In genomic region chr9:137405677-137406081, GRCh38 we compare ENCODE assay signal across 18 cellular contexts. TPM values are rescaled to one million over a fixed set of nuclear protein-coding genes. Genes with fewer than 3 reads are reported as not detected.
DNase-seq lines count a peak whose midpoint lies in the region; ATAC-seq and TF ChIP-seq lines count a peak whose summit lies in the region.
"Had no signal": no experiment of that assay in that cellular context is flagged by ENCODE, and none has a peak within 500 bp of the region (broad histone marks: within the 10 kb centered on the region; RNA-seq: fewer than 3 reads in every experiment).

No MANE protein-coding gene starts in this region.

- H3K27ac ChIP-seq in IMR-90 (ENCODE audit: insufficient read depth, low read length): no peak overlapping the region
- no peak overlapping the region for H3K27ac ChIP-seq in effector memory CD4-positive, alpha-beta T cell (ENCODE audit: insufficient read depth, low read length, poor library complexity, severe bottlenecking)

- no peak overlapping the region for H3K23ac ChIP-seq in IMR-90 (ENCODE audit: low read depth, low read length)

- dilution Hi-C loops in IMR-90 (cut with HindIII; ENCODE audit: low sequenced_read_pairs, unreplicated experiment): no loop called here

- H2AK9ac ChIP-seq in IMR-90 (replicated peaks; ENCODE audit: low read depth, low read length, poor library complexity): no peak overlapping the region

- TF ChIP-seq CTCF in IMR-90 (conservative IDR thresholded peaks at IDR 0.05; ENCODE audit: low read depth, low read length): no peak
- TF ChIP-seq CTCF in natural killer cell (IDR thresholded peaks at IDR 0.05): no peak

- no peaks in the 10 kb centered on the region for H3K9me3 Mint-ChIP-seq in natural killer cell
- H3K9me3 Mint-ChIP-seq: activated T-cell treated with anti-CD3 and anti-CD28 coated beads, Interleukin-2, amount 50 U/mL, for 4 hours; T-helper 2 cell treated with Interferon-gamma antibody and Interleukin-4, amounts not matched to agents 5 μg/mL and 100 μg/mL, for 36 hours had no signal

- DNase-seq in ELR (ENCODE audit: low read depth) (peak; percentile 43), IMR-90 (peak; percentile 10), amniotic epithelial cell (ENCODE audit: low read depth) (peak; percentile 62), natural killer cell (no peak), SW 1271 (lab: John Stamatoyannopoulos, UW) (no peak)
- DNase-seq in effector memory CD4-positive, alpha-beta T cell: no peak
- DNase-seq: activated naive CD4-positive, alpha-beta T cell treated with anti-CD3 and anti-CD28 coated beads, Interleukin-2, amount 50 U/mL, for 16 hours; activated T-cell treated with anti-CD3 and anti-CD28 coated beads, Interleukin-2, amount 50 U/mL, for 4 hours; MG63; NCI-H187; NCI-H2227 treated with DMSO at 0.1 percent for 48 hours; NCI-H774; SIG-M5 had no signal

- H2BK5ac ChIP-seq in IMR-90 (ENCODE audit: low read depth, low read length, poor library complexity, severe bottlenecking): no peak overlapping the region

- H3K9me1 ChIP-seq in IMR-90 (ENCODE audit: insufficient read depth, low read length): no peaks in the 10 kb centered on the region

- H3K4me1 Mint-ChIP-seq in natural killer cell: peaks cover 10 to 14% of the 10 kb centered on the region in 2 donors

- no peak overlapping the region for H2BK120ac ChIP-seq in IMR-90 (ENCODE audit: low read depth, low read length)

- peaks cover 8% of the 10 kb centered on the region; the same call in 1 of the 2 replicates for H3K4me1 ChIP-seq in IMR-90 (ENCODE audit: control insufficient read depth, insufficient read depth, low read length)
- H3K4me1 ChIP-seq in effector memory CD4-positive, alpha-beta T cell (ENCODE audit: control insufficient read depth, insufficient read depth, low read length, poor library complexity, severe bottlenecking): peaks cover 16% of the 10 kb centered on the region

- H3K27ac Mint-ChIP-seq in natural killer cell: peak overlapping the region in 1 of 2 donors; percentile 56
- H3K27ac Mint-ChIP-seq: T-helper 2 cell treated with Interferon-gamma antibody and Interleukin-4, amounts not matched to agents 5 μg/mL and 100 μg/mL, for 36 hours had no signal

- TF ChIP-seq RAD21 in IMR-90 (IDR thresholded peaks at IDR 0.05; ENCODE audit: low read length): no peak

- H3K14ac ChIP-seq in IMR-90 (replicated peaks; ENCODE audit: low read depth, low read length): no peak overlapping the region

- no peak overlapping the region for H2AFZ ChIP-seq in IMR-90 (replicated peaks; ENCODE audit: low read length, poor library complexity)

- TF ChIP-seq POLR2A in IMR-90 (IDR thresholded peaks at IDR 0.05; ENCODE audit: low read depth, low read length): no peak

- H4K20me1 ChIP-seq in IMR-90 (ENCODE audit: insufficient read depth, low read length): no peaks in the 10 kb centered on the region

- H2BK15ac ChIP-seq in IMR-90 (ENCODE audit: low read depth, low read length): no peak overlapping the region

- H4K91ac ChIP-seq in IMR-90 (ENCODE audit: insufficient read depth, low read depth, low read length): no peak overlapping the region

- H3K36me3 ChIP-seq in IMR-90 (ENCODE audit: control insufficient read depth, insufficient read depth, low read length): no peaks in the 10 kb centered on the region
- H3K36me3 ChIP-seq in effector memory CD4-positive, alpha-beta T cell (ENCODE audit: control insufficient read depth, insufficient read depth, low read length): no peaks in the 10 kb centered on the region
- H3K36me3 ChIP-seq: MG63 had no signal

- H3K79me1 ChIP-seq in IMR-90 (ENCODE audit: low read depth in 1 of 2, low read length in 2 of 2): peaks cover 0 to 4% of the 10 kb centered on the region in 2 experiments; a peak in 2 of 4 replicates

- H3K27me3 ChIP-seq in IMR-90 (ENCODE audit: control insufficient read depth, insufficient read depth, low read length): no peaks in the 10 kb centered on the region
- no peaks in the 10 kb centered on the region for H3K27me3 ChIP-seq in effector memory CD4-positive, alpha-beta T cell (replicated peaks; ENCODE audit: control insufficient read depth, insufficient read depth, low read length, poor library complexity, severe bottlenecking)
- H3K27me3 ChIP-seq: MG63 had no signal

- CTCF ChIA-PET in IMR-90 (lab: Yijun Ruan, JAX): interaction anchor here (0.6 kb wide), 1 partner anchor 39 kb away, joined by 3 read pairs; no protein-coding TSS in a partner anchor

- no peak overlapping the region for H3K4me3 ChIP-seq in IMR-90 (ENCODE audit: insufficient read depth, low read depth, low read length)
- H3K4me3 ChIP-seq in effector memory CD4-positive, alpha-beta T cell (ENCODE audit: insufficient read depth, low read depth, low read length, poor library complexity, severe bottlenecking): no peak overlapping the region
- H3K4me3 ChIP-seq: MG63 had no signal

- no peak overlapping the region for H4K5ac ChIP-seq in IMR-90 (ENCODE audit: low read depth, low read length)

- WGBS in IMR-90 (ENCODE audit: extremely low coverage in 2 of 2, insufficient read length in 1 of 2), 2 experiments: 100% methylated on average over 6 of the region's 11 CpGs; no CpG with 5 or more reads in 1 of the 2 experiments

- no peaks in the 10 kb centered on the region for H3K36me3 Mint-ChIP-seq in natural killer cell

- no peak overlapping the region for H3K18ac ChIP-seq in IMR-90 (ENCODE audit: low read depth, low read length)

- H3K4me2 ChIP-seq in IMR-90 (ENCODE audit: low read depth, low read length): no peak overlapping the region

- ATAC-seq in IMR-90 (ENCODE audit: low read depth): no peak
- no peak for ATAC-seq in natural killer cell
- no peak for ATAC-seq in GM18511 (IDR thresholded peaks at IDR 0.05; ENCODE audit: unreplicated experiment)
- ATAC-seq in GM21367 (IDR thresholded peaks at IDR 0.05; ENCODE audit: unreplicated experiment): no peak
- ATAC-seq: activated T-cell treated with anti-CD3 and anti-CD28 coated beads, Interleukin-2, amount 50 U/mL, for 4 hours had no signal

- peaks cover 0 to 2% of the 10 kb centered on the region in 2 donors for H3K27me3 Mint-ChIP-seq in natural killer cell (ENCODE audit: low read depth in 2 of 2)

- no peaks in the 10 kb centered on the region for H3K9me3 ChIP-seq in IMR-90 (ENCODE audit: control insufficient read depth, insufficient read depth, low read length)
- no peaks in the 10 kb centered on the region for H3K9me3 ChIP-seq in effector memory CD4-positive, alpha-beta T cell (ENCODE audit: control insufficient read depth, low read length)
- H3K9me3 ChIP-seq: MG63 had no signal

- H2AK5ac ChIP-seq in IMR-90 (ENCODE audit: low read depth, low read length): no peak overlapping the region

- H3K4me3 Mint-ChIP-seq in natural killer cell: peak overlapping the region; percentile 81
- H3K4me3 Mint-ChIP-seq: activated T-cell treated with anti-CD3 and anti-CD28 coated beads, Interleukin-2, amount 50 U/mL, for 4 hours had no signal

- H4K8ac ChIP-seq in IMR-90 (ENCODE audit: low read depth in 2 of 2, low read length in 2 of 2): no peak overlapping the region

- H3K56ac ChIP-seq in IMR-90 (ENCODE audit: extremely low read depth, insufficient read depth, low read length): no peak overlapping the region

- no TSS peak for BruUV-seq in IMR-90 (replicated peaks; lab: Mats Ljungman, UMichigan)

- intact Hi-C loops in IMR-90 (cut with micrococcal nuclease): loop anchor here (2.0 kb wide), 1 partner anchor 105 kb away; no protein-coding TSS in a partner anchor
- intact Hi-C loops in natural killer cell (cut with micrococcal nuclease): loop anchor here (2.0 kb wide), 1 partner anchor 111 kb away; no protein-coding TSS in a partner anchor

- no peak overlapping the region for H3K4ac ChIP-seq in IMR-90 (ENCODE audit: low read depth, low read length)

- POLR2A ChIA-PET in IMR-90 (lab: Charles Lee; ENCODE audit: unreplicated experiment): no interaction called here

- no peak overlapping the region for H2BK20ac ChIP-seq in IMR-90 (ENCODE audit: low read depth, low read length)

- in situ Hi-C loops in IMR-90 (cut with MboI; ENCODE audit: low sequenced_read_pairs): no loop called here

- no peak overlapping the region for H3K9ac ChIP-seq in IMR-90 (ENCODE audit: low read depth, low read length)

TF ChIP-seq in IMR-90, 13 proteins besides CTCF, POLR2A, EP300 and RAD21 (continues in another document):
- TF ChIP-seq MXI1 (IDR thresholded peaks at IDR 0.05; ENCODE audit: borderline replicate concordance, low read depth, low read length) (no peak), NFE2L2 (IDR thresholded peaks at IDR 0.05; ENCODE audit: low read depth, low read length) (no peak), CHD1 (IDR thresholded peaks at IDR 0.05; ENCODE audit: low read depth, low read length) (no peak), RFX5 (IDR thresholded peaks at IDR 0.05; ENCODE audit: low read depth, low read length) (no peak)
- TF ChIP-seq, protein P1, sequence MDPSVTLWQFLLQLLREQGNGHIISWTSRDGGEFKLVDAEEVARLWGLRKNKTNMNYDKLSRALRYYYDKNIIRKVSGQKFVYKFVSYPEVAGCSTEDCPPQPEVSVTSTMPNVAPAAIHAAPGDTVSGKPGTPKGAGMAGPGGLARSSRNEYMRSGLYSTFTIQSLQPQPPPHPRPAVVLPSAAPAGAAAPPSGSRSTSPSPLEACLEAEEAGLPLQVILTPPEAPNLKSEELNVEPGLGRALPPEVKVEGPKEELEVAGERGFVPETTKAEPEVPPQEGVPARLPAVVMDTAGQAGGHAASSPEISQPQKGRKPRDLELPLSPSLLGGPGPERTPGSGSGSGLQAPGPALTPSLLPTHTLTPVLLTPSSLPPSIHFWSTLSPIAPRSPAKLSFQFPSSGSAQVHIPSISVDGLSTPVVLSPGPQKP (IDR thresholded peaks at IDR 0.05; ENCODE audit: borderline replicate concordance, low read depth, low read length): no peak

RNA-seq across cellular contexts. Expression of gene EXD3, which starts 17.3 kb away (rescaled TPM):
- total RNA-seq in IMR-90 (2012; rRNA removed): 1.1 and 1.7 TPM in 2 replicates
- polyA plus RNA-seq in IMR-90 (2012; rRNA removed): 7.4 and 10.2 TPM in 2 replicates
- polyA plus RNA-seq in IMR-90 (2012; cell fraction: cytosol; rRNA removed): 5.4 and 9.9 TPM in 2 replicates
- 24.4 and 50.7 TPM in 2 replicates for polyA plus RNA-seq in IMR-90 (2012; cell fraction: nucleus; rRNA removed; ENCODE audit: low replicate concordance)
- 10 to 100 TPM; 28.0 to 35.3 (median 29.6) TPM for total RNA-seq in natural killer cell

RNA-seq across cellular contexts. Expression of gene NOXA1, which starts 17.5 kb away (rescaled TPM):
- not detected in 2 replicates for total RNA-seq in IMR-90 (2012; rRNA removed)
- polyA plus RNA-seq in IMR-90 (2012; rRNA removed): 0.16 and 0.17 TPM in 2 replicates
- polyA plus RNA-seq in IMR-90 (2012; cell fraction: cytosol; rRNA removed): 0.08 and 0.25 TPM in 2 replicates
- polyA plus RNA-seq in IMR-90 (2012; cell fraction: nucleus; rRNA removed; ENCODE audit: low replicate concordance): 1.3 and 3.4 TPM in 2 replicates
- 1 to 10 TPM; 4.7 to 10.0 (median 7.7) TPM for total RNA-seq in natural killer cell

RNA-seq across cellular contexts. Expression of gene ENTPD8, which starts 35.5 kb away (rescaled TPM):
- not detected in 2 replicates for total RNA-seq in IMR-90 (2012; rRNA removed)
- 0.07 TPM in 2 replicates for polyA plus RNA-seq in IMR-90 (2012; rRNA removed)
- polyA plus RNA-seq in IMR-90 (2012; cell fraction: cytosol; rRNA removed): 0.06 and 0.11 TPM in 2 replicates
- polyA plus RNA-seq in IMR-90 (2012; cell fraction: nucleus; rRNA removed; ENCODE audit: low replicate concordance): 0.37 and 0.78 TPM in 2 replicates
- total RNA-seq in natural killer cell: not detected
- total RNA-seq: activated T-cell treated with anti-CD3 and anti-CD28 coated beads, Interleukin-2, amount 50 U/mL, for 4 hours; subcutaneous adipose tissue had no signal
- polyA plus RNA-seq: urinary bladder had no signal

RNA-seq across cellular contexts. Expression of gene NSMF, which starts 53.5 kb away (rescaled TPM):
- 7.7 and 10.0 TPM in 2 replicates for total RNA-seq in IMR-90 (2012; rRNA removed)
- polyA plus RNA-seq in IMR-90 (2012; rRNA removed): 40.9 and 45.9 TPM in 2 replicates
- 26.6 and 33.5 TPM in 2 replicates for polyA plus RNA-seq in IMR-90 (2012; cell fraction: cytosol; rRNA removed)
- polyA plus RNA-seq in IMR-90 (2012; cell fraction: nucleus; rRNA removed; ENCODE audit: low replicate concordance): 116 and 241 TPM in 2 replicates
- 100 to 1,000 TPM in 1 of 3 donors, 10 to 100 TPM in 2; 78.1 to 111 (median 87.8) TPM for total RNA-seq in natural killer cell

Comparison
In these comparisons a context has a peak if more than half of its experiments do, and no peak if none do; other contexts are left out.
1. DNase-seq: peak in ELR (single experiment), IMR-90 (single experiment) and amniotic epithelial cell (single experiment); none in natural killer cell (single experiment), effector memory CD4-positive, alpha-beta T cell (0 of 3) and SW 1271 (0 of 2).
2. RNA of gene EXD3, which starts 17.3 kb away (total RNA-seq): 28.0 to 35.3 TPM in natural killer cell; 1.1 to 1.7 TPM in IMR-90; every median in the first group is over 10 times any median in the second.